ENCODE assay signal across 14 cellular contexts in genomic region chr3:49748874-49749273, GRCh38. TPM values are rescaled to one million over a fixed set of nuclear protein-coding genes. Genes with fewer than 3 reads are reported as not detected.
DNase-seq lines count a peak whose midpoint lies in the region; FAIRE-seq and TF ChIP-seq lines count a peak whose summit lies in the region.
"Not testable (repeated sequence)": the region's sequence is repeated elsewhere in the genome, so short reads cannot be mapped to it uniquely, and the experiment has no call there.
"Had no signal": no experiment of that assay in that cellular context is flagged by ENCODE, and none has a peak within 500 bp of the region (broad histone marks: within the 10 kb centered on the region; RNA-seq: fewer than 3 reads in every experiment).

No MANE protein-coding gene starts in this region.

- not testable (repeated sequence) for TF ChIP-seq CTCF in astrocyte (IDR thresholded peaks at IDR 0.05; ENCODE audit: insufficient read depth, low read depth, low read length); hepatocyte (IDR thresholded peaks at IDR 0.05; ENCODE audit: poor library complexity); neural progenitor cell (IDR thresholded peaks at IDR 0.05)

- not testable (repeated sequence) for H3K4me3 Mint-ChIP-seq in astrocyte (ENCODE audit: unreplicated experiment); neural progenitor cell

- H3K27me3 Mint-ChIP-seq in astrocyte (ENCODE audit: low read depth, unreplicated experiment); neural progenitor cell (ENCODE audit: insufficient read depth, low read depth): not testable (repeated sequence)

- not testable (repeated sequence) for H2AK5ac ChIP-seq in mesenchymal stem cell (ENCODE audit: low read length, severe bottlenecking)

- not testable (repeated sequence) for H4K91ac ChIP-seq in mesenchymal stem cell (ENCODE audit: low read length)

- not testable (repeated sequence) for H3K36me3 Mint-ChIP-seq in astrocyte (ENCODE audit: low read depth, unreplicated experiment)
- H3K36me3 Mint-ChIP-seq in neural progenitor cell: peaks cover 20% of the 10 kb centered on the region

- not testable (repeated sequence) for H3K23ac ChIP-seq in mesenchymal stem cell (ENCODE audit: low read length in 2 of 2)

- not testable (repeated sequence) for H3K4ac ChIP-seq in mesenchymal stem cell (ENCODE audit: low read depth in 1 of 2, low read length in 2 of 2)

- not testable (repeated sequence) for H2BK120ac ChIP-seq in mesenchymal stem cell (ENCODE audit: low read depth, low read length)

- WGBS in hepatocyte (ENCODE audit: low lambda C conversion rate, missing lambda C conversion rate): 87% methylated on average over 5 of the region's 5 CpGs
- 93% methylated on average over 5 of the region's 5 CpGs for WGBS in mesenchymal stem cell

- not testable (repeated sequence) for H2BK15ac ChIP-seq in mesenchymal stem cell (ENCODE audit: low read depth, poor library complexity, severe bottlenecking)

- H3K4me3 ChIP-seq in ACC112 (ENCODE audit: low read depth, low read length); astrocyte (ENCODE audit: insufficient read depth, low read depth, low read length); hepatocyte; mesenchymal stem cell (ENCODE audit: insufficient read depth in 1 of 2, low read depth in 1 of 2, low read length in 2 of 2); neural progenitor cell: not testable (repeated sequence)

- not testable (repeated sequence) for H2BK5ac ChIP-seq in mesenchymal stem cell (ENCODE audit: low read depth, low read length, poor library complexity, severe bottlenecking)

- H3K79me2 ChIP-seq in ACC112 (ENCODE audit: control insufficient read depth, insufficient read depth, low read length, unreplicated experiment) (peaks cover 23% of the 10 kb centered on the region), astrocyte (ENCODE audit: insufficient read depth, low read length) (peaks cover 68% of the 10 kb centered on the region), hepatocyte (peaks cover 81% of the 10 kb centered on the region), neural progenitor cell (ENCODE audit: low read depth) (peaks cover 94% of the 10 kb centered on the region)

- peak overlapping the region; percentile 47 for H3K27ac Mint-ChIP-seq in astrocyte (ENCODE audit: unreplicated experiment)
- not testable (repeated sequence) for H3K27ac Mint-ChIP-seq in neural progenitor cell

- DNase-seq in M059J (ENCODE audit: low read depth) (peak; percentile 9), renal cortical epithelial cell (ENCODE audit: low read depth) (peak; percentile 10)
- DNase-seq in astrocyte (ENCODE audit: low read depth); epithelial cell of prostate (ENCODE audit: low read depth, low spot score); hepatocyte (ENCODE audit: low spot score); mesenchymal stem cell; neural progenitor cell (ENCODE audit: low spot score): not testable (repeated sequence)

- not testable (repeated sequence) for H4K8ac ChIP-seq in mesenchymal stem cell (ENCODE audit: low read length)

- not testable (repeated sequence) for H3K9me3 Mint-ChIP-seq in astrocyte (ENCODE audit: unreplicated experiment); neural progenitor cell

- not testable (repeated sequence) for H3K9me2 ChIP-seq in hepatocyte (replicated peaks; ENCODE audit: insufficient read depth)

- not testable (repeated sequence) for H3K27me3 ChIP-seq in ACC112 (ENCODE audit: insufficient read depth, low read length); astrocyte (ENCODE audit: insufficient read depth, low read length); hepatocyte; mesenchymal stem cell (ENCODE audit: control insufficient read depth in 1 of 2, insufficient read depth in 1 of 2, low read length in 2 of 2); neural progenitor cell

- H3K14ac ChIP-seq in mesenchymal stem cell (ENCODE audit: low read length in 2 of 2): not testable (repeated sequence)

- H2BK12ac ChIP-seq in mesenchymal stem cell (ENCODE audit: low read length in 2 of 2): not testable (repeated sequence)

- H3K4me1 Mint-ChIP-seq in astrocyte (ENCODE audit: low read depth, unreplicated experiment): peaks cover 34% of the 10 kb centered on the region
- H3K4me1 Mint-ChIP-seq in neural progenitor cell: not testable (repeated sequence)

- H3K9ac ChIP-seq in astrocyte (ENCODE audit: low read length); mesenchymal stem cell (ENCODE audit: low read length): not testable (repeated sequence)
- peak overlapping the region; percentile 20 for H3K9ac ChIP-seq in neural progenitor cell

- not testable (repeated sequence) for H3K4me2 ChIP-seq in astrocyte (ENCODE audit: low read length); hepatocyte; neural progenitor cell
- peak overlapping the region; percentile 23 for H3K4me2 ChIP-seq in mesenchymal stem cell (ENCODE audit: low read length, poor library complexity, severe bottlenecking)

- H3K18ac ChIP-seq in mesenchymal stem cell (ENCODE audit: low read depth in 1 of 2, low read length in 2 of 2): not testable (repeated sequence)

- H3K79me1 ChIP-seq in mesenchymal stem cell (replicated peaks; ENCODE audit: low read length, poor library complexity, severe bottlenecking): peaks cover 16% of the 10 kb centered on the region

- not testable (repeated sequence) for FAIRE-seq in astrocyte (lab: Jason Lieb, UNC)

- not testable (repeated sequence) for H2AFZ ChIP-seq in ACC112 (ENCODE audit: low read length, unreplicated experiment); astrocyte (ENCODE audit: low read depth, low read length); hepatocyte; mesenchymal stem cell (ENCODE audit: low read depth, low read length); neural progenitor cell (replicated peaks)

- not testable (repeated sequence) for H3F3A ChIP-seq in neural progenitor cell (ENCODE audit: low read depth)

- H4K20me1 ChIP-seq in astrocyte (ENCODE audit: insufficient read depth, low read length): peaks cover 27% of the 10 kb centered on the region
- not testable (repeated sequence) for H4K20me1 ChIP-seq in hepatocyte (ENCODE audit: insufficient read depth, poor library complexity, severe bottlenecking)
- H4K20me1 ChIP-seq in neural progenitor cell (ENCODE audit: low read depth): peaks cover 63% of the 10 kb centered on the region

- H3K36me3 ChIP-seq in ACC112 (ENCODE audit: insufficient read depth, low read length); astrocyte (ENCODE audit: insufficient read depth, low read length); hepatocyte (replicated peaks; ENCODE audit: insufficient read depth, low read depth); neural progenitor cell: not testable (repeated sequence)
- peaks cover 0 to 31% of the 10 kb centered on the region in 2 experiments for H3K36me3 ChIP-seq in mesenchymal stem cell (ENCODE audit: control insufficient read depth in 1 of 2, insufficient read depth in 2 of 2, low read depth in 1 of 2, low read length in 2 of 2)

- H3K9me3 ChIP-seq in astrocyte (ENCODE audit: insufficient read depth, low read depth, low read length); hepatocyte (ENCODE audit: low read depth); mesenchymal stem cell (ENCODE audit: control insufficient read depth, low read length); neural progenitor cell (ENCODE audit: low read depth): not testable (repeated sequence)

- peak overlapping the region; percentile 81; the same call in 1 of the 2 replicates for H3K27ac ChIP-seq in ACC112 (ENCODE audit: low read depth, low read length)
- H3K27ac ChIP-seq in astrocyte (ENCODE audit: low read depth, low read length): peak overlapping the region; percentile 90
- peak overlapping the region; percentile 44 for H3K27ac ChIP-seq in epithelial cell of prostate
- H3K27ac ChIP-seq in hepatocyte: peak overlapping the region; percentile 67
- H3K27ac ChIP-seq in mesenchymal stem cell (ENCODE audit: low read length, poor library complexity, severe bottlenecking): peak overlapping the region; percentile 51
- H3K27ac ChIP-seq in neural progenitor cell: not testable (repeated sequence)

- H3K4me1 ChIP-seq in ACC112 (ENCODE audit: control insufficient read depth, insufficient read depth, low read length, unreplicated experiment) (peaks cover 15% of the 10 kb centered on the region), astrocyte (ENCODE audit: insufficient read depth, low read length) (peaks cover 21% of the 10 kb centered on the region), mesenchymal stem cell (ENCODE audit: control insufficient read depth, insufficient read depth, low read depth, low read length) (peaks cover 13% of the 10 kb centered on the region)
- not testable (repeated sequence) for H3K4me1 ChIP-seq in hepatocyte (ENCODE audit: insufficient read depth); neural progenitor cell

RNA-seq across cellular contexts. Expression of gene GMPPB, which starts 25.1 kb away (rescaled TPM):
- 20.4 and 39.4 TPM in 2 replicates for total RNA-seq in M059J (2014; rRNA removed; shearing (Covaris generic))
- total RNA-seq in astrocyte (21.4 and 24.6 TPM in 2 replicates), hepatocyte (24.3 and 31.5 TPM in 2 replicates), neural progenitor cell (ENCODE audit: low replicate concordance) (10.6 and 18.8 TPM in 2 replicates), renal cortical epithelial cell (34.8 and 53.7 TPM in 2 replicates)
- polyA plus RNA-seq in hepatocyte: 41.0 and 48.7 TPM in 2 replicates
- polyA plus RNA-seq in mesenchymal stem cell (2013, experiment 1 of 2): 16.4 TPM
- 16.4 TPM for polyA plus RNA-seq in mesenchymal stem cell (2013, experiment 2 of 2)

RNA-seq across cellular contexts. Expression of gene AMIGO3, which starts 29.4 kb away (rescaled TPM):
- total RNA-seq in M059J (2014; rRNA removed; shearing (Covaris generic)): 5.5 TPM in 1 of 2 replicates, not detected in the other
- total RNA-seq in astrocyte (0.16 TPM in 1 of 2 replicates, not detected in the other), hepatocyte (0.57 and 0.76 TPM in 2 replicates), neural progenitor cell (ENCODE audit: low replicate concordance) (2.6 TPM in 1 of 2 replicates, not detected in the other), renal cortical epithelial cell (not detected in 2 replicates)
- 1.7 and 2.4 TPM in 2 replicates for polyA plus RNA-seq in hepatocyte
- polyA plus RNA-seq in mesenchymal stem cell (2013, experiment 1 of 2): 1.2 TPM
- 1.2 TPM for polyA plus RNA-seq in mesenchymal stem cell (2013, experiment 2 of 2)
- total RNA-seq: CD4-positive, alpha-beta memory T cell had no signal
- polyA plus RNA-seq: AG04450; CD14-positive monocyte; CD4-positive, alpha-beta memory T cell had no signal

RNA-seq across cellular contexts. Expression of gene IP6K1, which starts 37.5 kb away (rescaled TPM):
- 21.4 and 33.7 TPM in 2 replicates for total RNA-seq in M059J (2014; rRNA removed; shearing (Covaris generic))
- total RNA-seq in astrocyte: 34.5 and 38.3 TPM in 2 replicates
- total RNA-seq in hepatocyte: 32.3 and 32.6 TPM in 2 replicates
- 21.6 and 23.8 TPM in 2 replicates for polyA plus RNA-seq in hepatocyte
- 21.9 TPM for polyA plus RNA-seq in mesenchymal stem cell (2013, experiment 1 of 2)
- 23.3 TPM for polyA plus RNA-seq in mesenchymal stem cell (2013, experiment 2 of 2)
- total RNA-seq in neural progenitor cell (ENCODE audit: low replicate concordance): 26.3 and 41.2 TPM in 2 replicates
- total RNA-seq in renal cortical epithelial cell: 31.4 and 78.5 TPM in 2 replicates

RNA-seq across cellular contexts. Expression of gene CDHR4, which starts 50.8 kb away (rescaled TPM):
- not detected in 2 replicates for total RNA-seq in M059J (2014; rRNA removed; shearing (Covaris generic))
- total RNA-seq in astrocyte (not detected in 2 replicates), hepatocyte (0.57 TPM in 1 of 2 replicates, not detected in the other), neural progenitor cell (ENCODE audit: low replicate concordance) (0.12 TPM in 1 of 2 replicates, not detected in the other), renal cortical epithelial cell (not detected in 2 replicates)
- polyA plus RNA-seq in hepatocyte: 0.57 and 1.5 TPM in 2 replicates
- 0.61 TPM for polyA plus RNA-seq in mesenchymal stem cell (2013, experiment 1 of 2)
- 0.52 TPM for polyA plus RNA-seq in mesenchymal stem cell (2013, experiment 2 of 2)
- total RNA-seq: Calu3, H7, HT1080 had no signal
- polyA plus RNA-seq: AG04450; CD14-positive monocyte; CD4-positive, alpha-beta memory T cell had no signal

RNA-seq across cellular contexts. Expression of gene INKA1, which starts 54.2 kb away (rescaled TPM):
- total RNA-seq in M059J (2014; rRNA removed; shearing (Covaris generic)): 0.89 and 1.6 TPM in 2 replicates
- 2.7 and 3.9 TPM in 2 replicates for total RNA-seq in astrocyte
- 4.5 and 5.1 TPM in 2 replicates for total RNA-seq in hepatocyte
- 5.8 and 6.2 TPM in 2 replicates for polyA plus RNA-seq in hepatocyte
- polyA plus RNA-seq in mesenchymal stem cell (2013, experiment 1 of 2): 12.4 TPM
- 13.4 TPM for polyA plus RNA-seq in mesenchymal stem cell (2013, experiment 2 of 2)
- 0.84 TPM in 1 of 2 replicates, not detected in the other for total RNA-seq in neural progenitor cell (ENCODE audit: low replicate concordance)
- 0.15 and 0.17 TPM in 2 replicates for total RNA-seq in renal cortical epithelial cell
